In the genomic region with DNA sequence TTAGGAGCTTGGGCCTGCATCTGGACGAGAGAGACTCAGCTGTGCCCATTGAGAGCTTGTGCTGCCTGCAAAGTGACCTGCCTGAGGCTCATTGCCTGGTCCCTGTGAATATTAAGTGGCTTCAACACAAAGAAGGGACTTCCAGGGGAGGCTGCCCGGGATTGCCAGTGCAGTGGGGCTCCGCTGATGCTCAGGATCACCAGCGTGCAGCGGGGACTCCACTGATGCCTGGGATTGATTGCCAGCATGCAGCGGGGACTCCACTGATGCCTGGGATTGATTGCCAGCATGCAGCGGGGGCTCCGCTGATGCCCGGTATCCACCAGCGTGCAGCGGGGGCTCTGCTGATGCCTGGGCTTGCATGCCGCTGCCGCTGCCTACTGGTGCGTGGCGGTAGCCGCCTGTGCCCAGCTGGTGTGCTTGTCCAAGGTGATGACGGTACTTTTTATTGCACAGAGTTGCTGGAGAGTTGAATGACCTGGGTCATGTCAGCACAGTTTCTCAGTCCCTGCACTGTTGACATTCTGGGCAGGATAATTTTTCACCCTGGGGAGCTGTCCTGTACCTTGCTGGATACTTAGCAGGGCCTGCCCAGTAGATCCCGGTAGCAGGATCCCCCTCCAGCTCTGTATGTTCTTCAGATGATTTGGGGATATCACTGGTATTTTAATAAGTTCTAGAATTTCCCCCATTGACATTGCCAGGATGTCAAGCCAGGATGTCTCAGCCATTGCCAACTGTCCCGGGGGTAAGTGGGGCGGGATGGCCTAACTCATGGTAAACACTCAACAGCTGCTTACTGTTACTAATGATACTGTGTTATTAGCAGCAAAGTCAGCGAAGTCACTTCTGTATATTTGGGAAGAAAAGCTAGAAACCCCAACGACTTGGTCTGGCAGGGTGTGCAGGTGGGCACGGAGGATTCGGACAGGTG, we compare ENCODE assay signal across 19 cellular contexts. TPM values are rescaled to one million over a fixed set of nuclear protein-coding genes. Genes with fewer than 3 reads are reported as not detected.
DNase-seq lines count a peak whose midpoint lies in the region; ATAC-seq and FAIRE-seq lines count a peak whose summit lies in the region.
"Had no signal": no experiment of that assay in that cellular context is flagged by ENCODE, and none has a peak within 500 bp of the region (broad histone marks: within the 10 kb centered on the region; RNA-seq: fewer than 3 reads in every experiment).

No MANE protein-coding gene starts in this region.

- no peak for FAIRE-seq in HTR-8/SVneo (lab: Jason Lieb, UNC)
- FAIRE-seq: A549 had no signal

- no peak for ATAC-seq in HG02938 (IDR thresholded peaks at IDR 0.05; ENCODE audit: unreplicated experiment)
- ATAC-seq: A549; activated CD8-positive, alpha-beta T cell treated with anti-CD3 and anti-CD28 coated beads for 36 hours had no signal

- peak; percentile 34 for DNase-seq in NCI-H2171 treated with DMSO at 0.1 percent for 48 hours (lab: John Stamatoyannopoulos, UW)
- DNase-seq in NCI-H2171 (lab: John Stamatoyannopoulos, UW), result no peak
- peak; percentile 45 for DNase-seq in fibroblast of gingiva (ENCODE audit: low read depth)
- peak; percentile 52 for DNase-seq in medulla oblongata (ENCODE audit: extremely low spot score)
- DNase-seq in substantia nigra (lab: John Stamatoyannopoulos, UW), result peak in 28 of 49 donors; percentile 22 to 77 (median 48)
- DNase-seq in cerebellum (ENCODE audit: low spot score), result no peak
- DNase-seq in HTR-8/SVneo (ENCODE audit: insufficient read length, low spot score), result no peak
- DNase-seq: activated CD8-positive, alpha-beta T cell treated with anti-CD3 and anti-CD28 coated beads for 36 hours; CD4-positive, CD25-positive, alpha-beta regulatory T cell; GM23248; islet precursor cell; NCI-H526; stimulated activated CD8-positive, alpha-beta memory T cell treated with anti-CD3 and anti-CD28 coated beads, Interleukin-4, amount 100 ng/mL, for 48 hours; tibial artery had no signal

- peak overlapping the region; percentile 86 for H3K27ac ChIP-seq in substantia nigra (ENCODE audit: low read depth, low read length, poor library complexity, severe bottlenecking)
- H3K27ac ChIP-seq: A549, coronary artery, epithelial cell of prostate, GM23248, tibial artery had no signal

RNA-seq across cellular contexts. Expression of a gene that starts 13.0 kb away (rescaled TPM):
- total RNA-seq in cerebellum, result 47.7 TPM
- total RNA-seq: OCI-LY7 had no signal

Comparison
In these comparisons a context has a peak if more than half of its experiments do, and no peak if none do; other contexts are left out.
1. DNase-seq: peak in NCI-H2171 treated with DMSO at 0.1 percent for 48 hours (single experiment), fibroblast of gingiva (single experiment), medulla oblongata (single experiment) and substantia nigra (28 of 49); none in NCI-H2171 (single experiment), cerebellum (single experiment) and HTR-8/SVneo (single experiment).